In the genomic region with DNA sequence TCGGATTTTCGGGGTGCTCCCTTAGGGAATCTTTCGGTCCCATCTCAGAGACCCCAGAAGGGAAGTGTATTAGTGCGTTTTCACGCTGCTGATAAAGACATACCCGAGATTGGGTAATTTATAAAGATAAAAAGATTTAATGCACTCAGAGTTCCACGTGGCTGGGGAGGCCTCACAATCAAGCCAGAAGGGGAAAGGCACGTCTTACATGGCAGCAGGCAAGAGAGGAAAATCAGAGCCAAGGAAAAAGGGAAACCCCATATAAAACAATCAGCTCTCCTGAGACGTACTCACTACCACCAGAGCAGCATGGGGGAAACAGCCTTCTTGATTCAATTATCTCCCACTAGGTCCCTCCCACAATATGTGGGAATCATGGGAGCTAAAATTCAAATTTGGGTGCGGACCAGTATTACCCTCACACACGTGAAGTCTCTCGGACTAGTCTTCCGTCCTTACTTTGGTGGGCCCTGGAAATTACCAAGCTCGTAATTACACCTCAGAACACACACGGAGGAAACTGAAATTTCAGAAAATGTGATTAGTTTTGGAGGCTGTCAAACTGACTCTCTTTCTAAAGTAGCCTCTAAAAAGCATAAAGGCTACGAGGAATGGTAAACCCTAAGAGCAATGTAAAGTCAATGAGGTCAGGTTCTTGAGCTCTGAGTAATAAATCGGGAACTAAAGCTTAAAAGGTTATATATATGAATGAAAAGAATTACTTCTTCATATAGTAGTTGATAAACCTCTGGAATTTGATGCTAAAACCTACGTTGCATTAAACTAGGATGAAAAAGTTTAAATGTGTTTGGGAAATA, we compare ENCODE assay signal across 7 cellular contexts. TPM values are rescaled to one million over a fixed set of nuclear protein-coding genes. Genes with fewer than 3 reads are reported as not detected.
DNase-seq lines count a peak whose midpoint lies in the region; ATAC-seq lines count a peak whose summit lies in the region.

No MANE protein-coding gene starts in this region.

- H3K4me1 ChIP-seq in ectodermal cell (ENCODE audit: control insufficient read depth, insufficient read depth, low read length) = no peaks in the 10 kb centered on the region
- peaks cover 4 to 6% of the 10 kb centered on the region in 2 experiments for H3K4me1 ChIP-seq in trophoblast cell (ENCODE audit: control insufficient read depth in 1 of 2, insufficient read depth in 2 of 2, low read length in 2 of 2)

- peaks cover 10% of the 10 kb centered on the region for H3K79me2 ChIP-seq in trophoblast cell (ENCODE audit: control insufficient read depth, insufficient read depth, low read length, poor library complexity)

- H3K4ac ChIP-seq in trophoblast cell (ENCODE audit: low read depth, low read length) = no peak overlapping the region

- H3K27me3 ChIP-seq in ectodermal cell (ENCODE audit: control insufficient read depth, insufficient read depth, low read length, poor library complexity, severe bottlenecking) (no peaks in the 10 kb centered on the region), trophoblast cell (ENCODE audit: insufficient read depth, low read length) (no peaks in the 10 kb centered on the region)

- no peak overlapping the region for H3K23ac ChIP-seq in trophoblast cell (ENCODE audit: low read length)

- no peak overlapping the region for H2AK5ac ChIP-seq in trophoblast cell (ENCODE audit: low read length)

- no peak overlapping the region for H3K18ac ChIP-seq in trophoblast cell (ENCODE audit: low read length)

- peak; percentile 78 for DNase-seq in NCI-H69 (lab: John Stamatoyannopoulos, UW)
- DNase-seq in trophoblast cell = no peak
- DNase-seq in NCI-H1417 (lab: John Stamatoyannopoulos, UW) = no peak
- DNase-seq in SIG-M5 (lab: John Stamatoyannopoulos, UW) = no peak
- no peak for DNase-seq in hypothalamus (lab: John Stamatoyannopoulos, UW)

- H3K36me3 ChIP-seq in ectodermal cell (ENCODE audit: control insufficient read depth, insufficient read depth, low read length) (peaks cover 6% of the 10 kb centered on the region), trophoblast cell (ENCODE audit: control insufficient read depth in 1 of 2, insufficient read depth in 2 of 2, low read length in 2 of 2) (peaks cover 3 to 4% of the 10 kb centered on the region in 2 experiments)

- no peak overlapping the region for H3K9ac ChIP-seq in trophoblast cell (ENCODE audit: low read length)

- H3K79me1 ChIP-seq in trophoblast cell (ENCODE audit: low read length) = peaks cover 4% of the 10 kb centered on the region

- H4K8ac ChIP-seq in trophoblast cell (ENCODE audit: low read depth, low read length) = peak overlapping the region; percentile 81

- no peak overlapping the region for H2BK5ac ChIP-seq in trophoblast cell (ENCODE audit: low read depth, low read length, poor library complexity)

- peak overlapping the region; percentile 62 for H2AFZ ChIP-seq in trophoblast cell (ENCODE audit: insufficient read depth, low read length, poor library complexity)

- no peak overlapping the region for H2BK12ac ChIP-seq in trophoblast cell (ENCODE audit: low read length)

- H2BK120ac ChIP-seq in trophoblast cell (ENCODE audit: insufficient read depth, low read length, poor library complexity) = no peak overlapping the region

- no peak overlapping the region for H3K14ac ChIP-seq in trophoblast cell (ENCODE audit: low read length)

- H4K12ac ChIP-seq in trophoblast cell (ENCODE audit: low read depth, low read length) = no peak overlapping the region

- WGBS in ectodermal cell, 2 experiments = 55 to 59% methylated on average over 17 of the region's 18 CpGs
- no CpG with 5 or more reads among the region's 18 CpGs for WGBS in trophoblast cell (ENCODE audit: extremely low coverage, insufficient coverage, insufficient read length)

- H3K9me3 ChIP-seq in ectodermal cell (ENCODE audit: control insufficient read depth, low read length) (peaks cover 2% of the 10 kb centered on the region), trophoblast cell (ENCODE audit: insufficient read depth, low read depth, low read length) (peaks cover 2% of the 10 kb centered on the region)

- no peak overlapping the region for H4K91ac ChIP-seq in trophoblast cell (ENCODE audit: low read depth, low read length)

- H3K4me2 ChIP-seq in trophoblast cell (ENCODE audit: low read length) = peak overlapping the region; percentile 68

- H3K27ac ChIP-seq in ectodermal cell (ENCODE audit: insufficient read depth, low read depth, low read length, poor library complexity, severe bottlenecking) = no peak overlapping the region
- H3K27ac ChIP-seq in trophoblast cell (ENCODE audit: low read depth, low read length) = no peak overlapping the region

- H3K4me3 ChIP-seq in ectodermal cell (ENCODE audit: insufficient read depth, low read depth, low read length) (peak overlapping the region; percentile 25), trophoblast cell (ENCODE audit: low read depth, low read length) (no peak overlapping the region)

- ATAC-seq in GM21381 (IDR thresholded peaks at IDR 0.05; ENCODE audit: unreplicated experiment) = peak; percentile 0

RNA-seq across cellular contexts. Expression of gene FEM1C, which starts 0.7 kb away (rescaled TPM):
- 17.1 TPM for polyA plus RNA-seq in ectodermal cell (2013, experiment 1 of 4)
- polyA plus RNA-seq in ectodermal cell (2013, experiment 2 of 4) = 17.6 TPM
- 14.2 TPM for polyA plus RNA-seq in ectodermal cell (2013, experiment 3 of 4)
- polyA plus RNA-seq in ectodermal cell (2013, experiment 4 of 4) = 16.5 TPM
- polyA plus RNA-seq in trophoblast cell (2013) = 6.8 and 7.1 TPM in 2 replicates

RNA-seq across cellular contexts. Expression of gene TICAM2, which starts 57.0 kb away (rescaled TPM):
- polyA plus RNA-seq in ectodermal cell (2013, experiment 1 of 4) = not detected
- polyA plus RNA-seq in ectodermal cell (2013, experiment 2 of 4) = 0.55 TPM
- 0.21 TPM for polyA plus RNA-seq in ectodermal cell (2013, experiment 3 of 4)
- 0.45 TPM for polyA plus RNA-seq in ectodermal cell (2013, experiment 4 of 4)
- 0.33 and 0.44 TPM in 2 replicates for polyA plus RNA-seq in trophoblast cell (2013)
